In genomic region chr17:82217530-82218204, GRCh38 we compare ENCODE assay signal across 1 cellular context.
TF ChIP-seq lines count a peak whose summit lies in the region.

No MANE protein-coding gene starts in this region.

TF ChIP-seq in HepG2, 621 proteins besides CTCF, POLR2A, EP300 and RAD21 (continued from another document and continues in another):
- TF ChIP-seq MNT (IDR thresholded peaks at IDR 0.05) (no peak), MAZ (IDR thresholded peaks at IDR 0.05; ENCODE audit: borderline replicate concordance, low read depth, low read length) (peak; percentile 56; the same call in 1 of the 2 replicates), MAZ (CRISPR knock-in tag; IDR thresholded peaks at IDR 0.05; ENCODE audit: low read depth) (0 out of 2 replicates have a peak, but pooled peaks have one; percentile 20), ZNF33B (CRISPR knock-in tag; IDR thresholded peaks at IDR 0.05) (no peak), GLI4 (CRISPR knock-in tag; IDR thresholded peaks at IDR 0.05; ENCODE audit: borderline replicate concordance) (peak; percentile 49; the same call in 1 of the 2 replicates), ZNF616 (CRISPR knock-in tag; IDR thresholded peaks at IDR 0.05; ENCODE audit: low read depth) (peak; percentile 75; the same call in 1 of the 2 replicates), PTBP1 (IDR thresholded peaks at IDR 0.05; ENCODE audit: low read depth, low read length, poor library complexity, severe bottlenecking) (no peak), KDM1A (CRISPR knock-in tag; IDR thresholded peaks at IDR 0.05) (peak; percentile 53), RXRA (CRISPR knock-in tag; IDR thresholded peaks at IDR 0.05) (peak; percentile 89), XBP1 (CRISPR knock-in tag; IDR thresholded peaks at IDR 0.05) (no peak), POLR2AphosphoS5 (IDR thresholded peaks at IDR 0.05; ENCODE audit: low read depth, low read length) (peak; percentile 62), ZNF331 (CRISPR knock-in tag; IDR thresholded peaks at IDR 0.05) (peak; percentile 77), MXD1 (CRISPR knock-in tag; IDR thresholded peaks at IDR 0.05) (peak; percentile 64; the same call in 1 of the 2 replicates), MATR3 (CRISPR knock-in tag; IDR thresholded peaks at IDR 0.05) (no peak), HNRNPH1 (optimal IDR thresholded peaks at IDR 0.05; ENCODE audit: low read depth, low read length) (no peak), SATB2 (CRISPR knock-in tag; IDR thresholded peaks at IDR 0.05) (no peak; the same call in 1 of the 2 replicates), ARNT2 (CRISPR knock-in tag; IDR thresholded peaks at IDR 0.05; ENCODE audit: low read depth) (peak; percentile 71), U2AF1 (optimal IDR thresholded peaks at IDR 0.05; ENCODE audit: low read depth, low read length) (no peak), ZBTB33 (CRISPR knock-in tag; IDR thresholded peaks at IDR 0.05) (peak; percentile 64), ZNF563 (CRISPR knock-in tag; IDR thresholded peaks at IDR 0.05) (peak; percentile 85; the same call in 1 of the 2 replicates), RARG (CRISPR knock-in tag; IDR thresholded peaks at IDR 0.05; ENCODE audit: low read depth) (no peak), ELF1 (CRISPR knock-in tag; IDR thresholded peaks at IDR 0.05) (peak; percentile 57; the same call in 1 of the 2 replicates), TEAD3 (CRISPR knock-in tag; optimal IDR thresholded peaks at IDR 0.05; ENCODE audit: borderline replicate concordance) (peak; percentile 85), MXD4 (CRISPR knock-in tag; IDR thresholded peaks at IDR 0.05) (peak; percentile 47; the same call in 1 of the 2 replicates), ZUFSP (CRISPR knock-in tag; IDR thresholded peaks at IDR 0.05; ENCODE audit: borderline replicate concordance) (no peak), AKAP8 (CRISPR knock-in tag; IDR thresholded peaks at IDR 0.05) (peak; percentile 90; the same call in 1 of the 2 replicates), BATF2 (CRISPR knock-in tag; IDR thresholded peaks at IDR 0.05) (peak; percentile 83; the same call in 1 of the 2 replicates), FOXO4 (CRISPR knock-in tag; conservative IDR thresholded peaks at IDR 0.05) (0 out of 2 replicates have a peak, but pooled peaks have one; percentile 92), TCF7L2 (IDR thresholded peaks at IDR 0.05; ENCODE audit: low read depth, low read length) (no peak), TBX3 (IDR thresholded peaks at IDR 0.05; ENCODE audit: borderline replicate concordance) (no peak), EEA1 (CRISPR knock-in tag; IDR thresholded peaks at IDR 0.05; ENCODE audit: borderline replicate concordance) (0 out of 2 replicates have a peak, but pooled peaks have one; percentile 62), ZNF335 (CRISPR knock-in tag; IDR thresholded peaks at IDR 0.05) (peak; percentile 72; the same call in 1 of the 2 replicates), ZNF3 (CRISPR knock-in tag; IDR thresholded peaks at IDR 0.05) (0 out of 2 replicates have a peak, but pooled peaks have one; percentile 63), ZNF264 (CRISPR knock-in tag; IDR thresholded peaks at IDR 0.05) (no peak; the same call in 1 of the 2 replicates), ZFYVE20 (CRISPR knock-in tag; IDR thresholded peaks at IDR 0.05; ENCODE audit: borderline replicate concordance, low read depth) (peak; percentile 93; the same call in 1 of the 2 replicates), HMG20A (CRISPR knock-in tag; IDR thresholded peaks at IDR 0.05; ENCODE audit: borderline replicate concordance) (peak; percentile 58), ARHGAP35 (CRISPR knock-in tag; IDR thresholded peaks at IDR 0.05; ENCODE audit: borderline replicate concordance) (peak; percentile 56), MTA1 (CRISPR knock-in tag; IDR thresholded peaks at IDR 0.05; ENCODE audit: borderline replicate concordance) (no peak), ARNTL (CRISPR knock-in tag; IDR thresholded peaks at IDR 0.05) (peak; percentile 57; the same call in 1 of the 2 replicates), ZFP37 (CRISPR knock-in tag; IDR thresholded peaks at IDR 0.05; ENCODE audit: borderline replicate concordance) (peak; percentile 40; the same call in 1 of the 2 replicates), KLF11 (CRISPR knock-in tag; IDR thresholded peaks at IDR 0.05) (peak; percentile 87), LBX2 (CRISPR knock-in tag; IDR thresholded peaks at IDR 0.05; ENCODE audit: borderline replicate concordance) (peak; percentile 80; the same call in 1 of the 2 replicates), DR1 (CRISPR knock-in tag; IDR thresholded peaks at IDR 0.05) (peak; percentile 56), ZFX (CRISPR knock-in tag; IDR thresholded peaks at IDR 0.05; ENCODE audit: low read depth) (peak; percentile 88)
- TF ChIP-seq, protein P1, sequence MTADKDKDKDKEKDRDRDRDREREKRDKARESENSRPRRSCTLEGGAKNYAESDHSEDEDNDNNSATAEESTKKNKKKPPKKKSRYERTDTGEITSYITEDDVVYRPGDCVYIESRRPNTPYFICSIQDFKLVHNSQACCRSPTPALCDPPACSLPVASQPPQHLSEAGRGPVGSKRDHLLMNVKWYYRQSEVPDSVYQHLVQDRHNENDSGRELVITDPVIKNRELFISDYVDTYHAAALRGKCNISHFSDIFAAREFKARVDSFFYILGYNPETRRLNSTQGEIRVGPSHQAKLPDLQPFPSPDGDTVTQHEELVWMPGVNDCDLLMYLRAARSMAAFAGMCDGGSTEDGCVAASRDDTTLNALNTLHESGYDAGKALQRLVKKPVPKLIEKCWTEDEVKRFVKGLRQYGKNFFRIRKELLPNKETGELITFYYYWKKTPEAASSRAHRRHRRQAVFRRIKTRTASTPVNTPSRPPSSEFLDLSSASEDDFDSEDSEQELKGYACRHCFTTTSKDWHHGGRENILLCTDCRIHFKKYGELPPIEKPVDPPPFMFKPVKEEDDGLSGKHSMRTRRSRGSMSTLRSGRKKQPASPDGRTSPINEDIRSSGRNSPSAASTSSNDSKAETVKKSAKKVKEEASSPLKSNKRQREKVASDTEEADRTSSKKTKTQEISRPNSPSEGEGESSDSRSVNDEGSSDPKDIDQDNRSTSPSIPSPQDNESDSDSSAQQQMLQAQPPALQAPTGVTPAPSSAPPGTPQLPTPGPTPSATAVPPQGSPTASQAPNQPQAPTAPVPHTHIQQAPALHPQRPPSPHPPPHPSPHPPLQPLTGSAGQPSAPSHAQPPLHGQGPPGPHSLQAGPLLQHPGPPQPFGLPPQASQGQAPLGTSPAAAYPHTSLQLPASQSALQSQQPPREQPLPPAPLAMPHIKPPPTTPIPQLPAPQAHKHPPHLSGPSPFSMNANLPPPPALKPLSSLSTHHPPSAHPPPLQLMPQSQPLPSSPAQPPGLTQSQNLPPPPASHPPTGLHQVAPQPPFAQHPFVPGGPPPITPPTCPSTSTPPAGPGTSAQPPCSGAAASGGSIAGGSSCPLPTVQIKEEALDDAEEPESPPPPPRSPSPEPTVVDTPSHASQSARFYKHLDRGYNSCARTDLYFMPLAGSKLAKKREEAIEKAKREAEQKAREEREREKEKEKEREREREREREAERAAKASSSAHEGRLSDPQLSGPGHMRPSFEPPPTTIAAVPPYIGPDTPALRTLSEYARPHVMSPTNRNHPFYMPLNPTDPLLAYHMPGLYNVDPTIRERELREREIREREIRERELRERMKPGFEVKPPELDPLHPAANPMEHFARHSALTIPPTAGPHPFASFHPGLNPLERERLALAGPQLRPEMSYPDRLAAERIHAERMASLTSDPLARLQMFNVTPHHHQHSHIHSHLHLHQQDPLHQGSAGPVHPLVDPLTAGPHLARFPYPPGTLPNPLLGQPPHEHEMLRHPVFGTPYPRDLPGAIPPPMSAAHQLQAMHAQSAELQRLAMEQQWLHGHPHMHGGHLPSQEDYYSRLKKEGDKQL (CRISPR knock-in tag; IDR thresholded peaks at IDR 0.05; ENCODE audit: low read depth), result no peak
- TF ChIP-seq, protein P2, sequence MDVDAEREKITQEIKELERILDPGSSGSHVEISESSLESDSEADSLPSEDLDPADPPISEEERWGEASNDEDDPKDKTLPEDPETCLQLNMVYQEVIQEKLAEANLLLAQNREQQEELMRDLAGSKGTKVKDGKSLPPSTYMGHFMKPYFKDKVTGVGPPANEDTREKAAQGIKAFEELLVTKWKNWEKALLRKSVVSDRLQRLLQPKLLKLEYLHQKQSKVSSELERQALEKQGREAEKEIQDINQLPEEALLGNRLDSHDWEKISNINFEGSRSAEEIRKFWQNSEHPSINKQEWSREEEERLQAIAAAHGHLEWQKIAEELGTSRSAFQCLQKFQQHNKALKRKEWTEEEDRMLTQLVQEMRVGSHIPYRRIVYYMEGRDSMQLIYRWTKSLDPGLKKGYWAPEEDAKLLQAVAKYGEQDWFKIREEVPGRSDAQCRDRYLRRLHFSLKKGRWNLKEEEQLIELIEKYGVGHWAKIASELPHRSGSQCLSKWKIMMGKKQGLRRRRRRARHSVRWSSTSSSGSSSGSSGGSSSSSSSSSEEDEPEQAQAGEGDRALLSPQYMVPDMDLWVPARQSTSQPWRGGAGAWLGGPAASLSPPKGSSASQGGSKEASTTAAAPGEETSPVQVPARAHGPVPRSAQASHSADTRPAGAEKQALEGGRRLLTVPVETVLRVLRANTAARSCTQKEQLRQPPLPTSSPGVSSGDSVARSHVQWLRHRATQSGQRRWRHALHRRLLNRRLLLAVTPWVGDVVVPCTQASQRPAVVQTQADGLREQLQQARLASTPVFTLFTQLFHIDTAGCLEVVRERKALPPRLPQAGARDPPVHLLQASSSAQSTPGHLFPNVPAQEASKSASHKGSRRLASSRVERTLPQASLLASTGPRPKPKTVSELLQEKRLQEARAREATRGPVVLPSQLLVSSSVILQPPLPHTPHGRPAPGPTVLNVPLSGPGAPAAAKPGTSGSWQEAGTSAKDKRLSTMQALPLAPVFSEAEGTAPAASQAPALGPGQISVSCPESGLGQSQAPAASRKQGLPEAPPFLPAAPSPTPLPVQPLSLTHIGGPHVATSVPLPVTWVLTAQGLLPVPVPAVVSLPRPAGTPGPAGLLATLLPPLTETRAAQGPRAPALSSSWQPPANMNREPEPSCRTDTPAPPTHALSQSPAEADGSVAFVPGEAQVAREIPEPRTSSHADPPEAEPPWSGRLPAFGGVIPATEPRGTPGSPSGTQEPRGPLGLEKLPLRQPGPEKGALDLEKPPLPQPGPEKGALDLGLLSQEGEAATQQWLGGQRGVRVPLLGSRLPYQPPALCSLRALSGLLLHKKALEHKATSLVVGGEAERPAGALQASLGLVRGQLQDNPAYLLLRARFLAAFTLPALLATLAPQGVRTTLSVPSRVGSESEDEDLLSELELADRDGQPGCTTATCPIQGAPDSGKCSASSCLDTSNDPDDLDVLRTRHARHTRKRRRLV (CRISPR knock-in tag; IDR thresholded peaks at IDR 0.05), result no peak
